ENCODE assay signal across 15 cellular contexts in the genomic region with DNA sequence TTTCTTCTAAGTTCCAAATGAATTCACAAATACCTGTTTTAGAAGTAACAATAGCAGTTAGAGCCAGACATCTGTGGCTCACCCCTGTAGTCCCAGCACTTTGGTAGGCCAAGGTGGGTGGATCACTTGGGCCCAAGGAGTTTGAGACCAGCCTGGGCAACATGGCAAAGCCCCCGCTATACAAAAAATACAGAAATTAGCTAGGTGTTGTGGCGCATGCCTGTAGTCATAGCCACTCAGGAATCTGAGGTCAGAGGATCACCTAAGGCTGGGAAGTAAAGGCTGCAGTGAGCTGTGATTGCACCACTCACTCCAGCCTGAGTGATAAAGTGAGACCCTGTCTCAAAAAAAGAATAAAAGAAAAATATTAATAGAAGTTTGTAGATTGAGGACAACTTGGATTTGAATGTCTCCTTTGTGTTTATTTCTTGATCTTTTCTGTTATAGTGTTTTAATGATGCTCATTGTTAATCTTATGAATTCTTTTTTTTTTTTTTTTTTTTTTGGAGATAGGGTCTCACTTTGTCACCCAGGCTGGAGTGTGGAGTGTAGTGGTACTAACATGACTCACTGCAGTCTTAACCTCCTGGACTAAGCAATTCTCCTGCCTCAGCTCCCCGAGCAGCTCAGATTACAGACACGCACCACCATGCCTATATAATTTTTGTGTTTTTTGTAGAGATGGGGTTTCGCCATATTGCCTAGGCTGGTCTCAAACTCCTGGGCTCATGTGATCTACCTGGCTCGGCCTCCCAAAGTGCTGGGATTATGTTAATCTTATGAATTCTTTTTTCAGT. TPM values are rescaled to one million over a fixed set of nuclear protein-coding genes. Genes with fewer than 3 reads are reported as not detected.
DNase-seq lines count a peak whose midpoint lies in the region; FAIRE-seq and TF ChIP-seq lines count a peak whose summit lies in the region.
"Had no signal": no experiment of that assay in that cellular context is flagged by ENCODE, and none has a peak within 500 bp of the region (broad histone marks: within the 10 kb centered on the region; RNA-seq: fewer than 3 reads in every experiment).

No MANE protein-coding gene starts in this region.

- peak overlapping the region; percentile 63 for H3K9ac ChIP-seq in astrocyte (ENCODE audit: low read length)
- H3K9ac ChIP-seq in endothelial cell of umbilical vein (replicated peaks; ENCODE audit: extremely low read depth, insufficient read depth, low read length) = no peak overlapping the region
- H3K9ac ChIP-seq in neuronal stem cell (ENCODE audit: low read depth, low read length, poor library complexity) = no peak overlapping the region
- no peak overlapping the region for H3K9ac ChIP-seq in GM23248

- no peaks in the 10 kb centered on the region for H3K9me2 ChIP-seq in GM23248 (ENCODE audit: insufficient read depth)

- no peaks in the 10 kb centered on the region for H3K27me3 Mint-ChIP-seq in astrocyte (ENCODE audit: low read depth, unreplicated experiment)

- no peak overlapping the region for H2BK12ac ChIP-seq in neuronal stem cell (ENCODE audit: low read length)

- peaks cover 53% of the 10 kb centered on the region for H3F3A ChIP-seq in GM23248 (ENCODE audit: insufficient read depth)

- H4K91ac ChIP-seq in neuronal stem cell (ENCODE audit: low read depth, low read length, poor library complexity) = no peak overlapping the region

- H3K4me3 Mint-ChIP-seq in astrocyte (ENCODE audit: unreplicated experiment) = no peak overlapping the region

- TF ChIP-seq POLR2A in endothelial cell of umbilical vein (IDR thresholded peaks at IDR 0.05; ENCODE audit: low read depth, low read length) = no peak

- no peaks in the 10 kb centered on the region for H3K9me1 ChIP-seq in endothelial cell of umbilical vein (replicated peaks; ENCODE audit: control insufficient read depth, extremely low read depth, insufficient read depth, low read length)

- peak; percentile 42 for DNase-seq in astrocyte (ENCODE audit: low read depth)
- DNase-seq in endothelial cell of umbilical vein (ENCODE audit: low read depth, low spot score) = no peak
- DNase-seq in neuronal stem cell (ENCODE audit: low spot score) = no peak
- DNase-seq in NCI-H187 (lab: John Stamatoyannopoulos, UW) = no peak
- DNase-seq in GM19238 (ENCODE audit: insufficient read length, low spot score) = no peak
- no peak for DNase-seq in NCI-H446 (lab: John Stamatoyannopoulos, UW)
- no peak for DNase-seq in GM23248
- DNase-seq: activated T-cell treated with anti-CD3 and anti-CD28 coated beads for 4 hours; effector CD8-positive, alpha-beta T cell; left ventricle myocardium superior; NCI-H1048 had no signal

- peaks cover 9% of the 10 kb centered on the region for H3K4me1 ChIP-seq in HEK293 (ENCODE audit: control insufficient read depth, insufficient read depth, low read length)
- peaks cover 29% of the 10 kb centered on the region for H3K4me1 ChIP-seq in astrocyte (ENCODE audit: insufficient read depth, low read length)
- H3K4me1 ChIP-seq in endothelial cell of umbilical vein (ENCODE audit: control insufficient read depth, extremely low read depth, insufficient read depth, low read length) = peaks cover 18% of the 10 kb centered on the region
- H3K4me1 ChIP-seq in neuronal stem cell (ENCODE audit: control insufficient read depth in 2 of 2, insufficient read depth in 1 of 2, low read depth in 1 of 2, low read length in 2 of 2) = peaks cover 0 to 3% of the 10 kb centered on the region in 2 donors
- peaks cover 43% of the 10 kb centered on the region for H3K4me1 ChIP-seq in GM23248 (ENCODE audit: insufficient read depth)

- WGBS in neuronal stem cell (ENCODE audit: extremely low coverage in 2 of 2, insufficient read length in 2 of 2, insufficient replicate concordance in 1 of 2), 2 donors = no CpG with 5 or more reads among the region's 6 CpGs
- 91 to 94% methylated on average over 6 of the region's 6 CpGs for WGBS in GM23248 (ENCODE audit: low coverage in 1 of 2, low lambda C conversion rate in 2 of 2, missing lambda C conversion rate in 2 of 2), 2 experiments

- no peak overlapping the region for H2BK5ac ChIP-seq in neuronal stem cell (ENCODE audit: low read length)

- FAIRE-seq in astrocyte (lab: Jason Lieb, UNC) (no peak), endothelial cell of umbilical vein (lab: Jason Lieb, UNC) (no peak)
- FAIRE-seq: TTC549 had no signal

- H3K4me1 Mint-ChIP-seq in astrocyte (ENCODE audit: low read depth, unreplicated experiment) = peaks cover 22% of the 10 kb centered on the region

- peak overlapping the region; percentile 25; the same call in 1 of the 2 replicates for H3K27ac ChIP-seq in HEK293 (ENCODE audit: extremely low read depth, low read depth, low read length)
- H3K27ac ChIP-seq in astrocyte (ENCODE audit: low read depth, low read length) = peak overlapping the region; percentile 81
- peak overlapping the region; percentile 66 for H3K27ac ChIP-seq in endothelial cell of umbilical vein (ENCODE audit: insufficient read depth, low read depth, low read length)
- H3K27ac ChIP-seq in neuronal stem cell (replicated peaks; ENCODE audit: low read length) = no peak overlapping the region
- H3K27ac ChIP-seq in GM23248 = no peak overlapping the region
- H3K27ac ChIP-seq: thoracic aorta had no signal

- H3K36me3 ChIP-seq in HEK293 (ENCODE audit: control insufficient read depth in 2 of 2, insufficient read depth in 1 of 2, low read length in 2 of 2) (no peaks in the 10 kb centered on the region), astrocyte (ENCODE audit: insufficient read depth, low read length) (no peaks in the 10 kb centered on the region), endothelial cell of umbilical vein (ENCODE audit: control insufficient read depth in 2 of 2, extremely low read depth in 1 of 2, insufficient read depth in 2 of 2, low read length in 2 of 2) (no peaks in the 10 kb centered on the region), neuronal stem cell (replicated peaks in 1 of 2; ENCODE audit: control insufficient read depth in 2 of 2, insufficient read depth in 2 of 2, low read length in 2 of 2) (no peaks in the 10 kb centered on the region), GM23248 (ENCODE audit: low read depth) (no peaks in the 10 kb centered on the region)
- H3K36me3 ChIP-seq: thoracic aorta had no signal

- H2AK5ac ChIP-seq in neuronal stem cell (ENCODE audit: low read depth, low read length) = no peak overlapping the region

- H3K18ac ChIP-seq in neuronal stem cell (ENCODE audit: low read length) = no peak overlapping the region

- POLR2A ChIA-PET in HEK293 (lab: Yijun Ruan, JAX) (no interaction called here), endothelial cell of umbilical vein (lab: Charles Lee) (no interaction called here)

- intact Hi-C loops in endothelial cell of umbilical vein (cut with micrococcal nuclease) = no loop called here

- no peak overlapping the region for H2BK15ac ChIP-seq in neuronal stem cell (ENCODE audit: low read length)

- H4K20me1 ChIP-seq in astrocyte (ENCODE audit: insufficient read depth, low read length) (no peaks in the 10 kb centered on the region), endothelial cell of umbilical vein (replicated peaks; ENCODE audit: control insufficient read depth, extremely low read depth, insufficient read depth, low read length) (no peaks in the 10 kb centered on the region), GM23248 (ENCODE audit: insufficient read depth) (no peaks in the 10 kb centered on the region)

- no peak for TF ChIP-seq CTCF in HEK293 (tag by site-specific recombination; IDR thresholded peaks at IDR 0.05)
- no peak for TF ChIP-seq CTCF in astrocyte (IDR thresholded peaks at IDR 0.05; ENCODE audit: insufficient read depth, low read depth, low read length)
- TF ChIP-seq CTCF in endothelial cell of umbilical vein (IDR thresholded peaks at IDR 0.05; ENCODE audit: extremely low read depth in 1 of 2, insufficient read depth in 1 of 2, low read depth in 1 of 2, low read length in 2 of 2) = no peak

- H3K23ac ChIP-seq in neuronal stem cell (ENCODE audit: low read depth, low read length, poor library complexity) = no peak overlapping the region

- H2AFZ ChIP-seq in astrocyte (ENCODE audit: low read depth, low read length) = no peak overlapping the region
- peak overlapping the region; percentile 52 for H2AFZ ChIP-seq in endothelial cell of umbilical vein (ENCODE audit: low read depth, low read length)
- peak overlapping the region; percentile 64 for H2AFZ ChIP-seq in neuronal stem cell (ENCODE audit: low read length)
- H2AFZ ChIP-seq in GM23248 = no peak overlapping the region

- H3K79me1 ChIP-seq in neuronal stem cell (ENCODE audit: low read depth, low read length) = no peaks in the 10 kb centered on the region

- H2BK120ac ChIP-seq in neuronal stem cell (ENCODE audit: low read depth, low read length) = no peak overlapping the region

- dilution Hi-C loops in endothelial cell of umbilical vein (cut with MboI; ENCODE audit: extremely low pct_ligation_motif_present, low sequenced_read_pairs) = no loop called here

- H3K27ac Mint-ChIP-seq in astrocyte (ENCODE audit: unreplicated experiment) = peak overlapping the region; percentile 85
- H3K27ac Mint-ChIP-seq: activated naive CD4-positive, alpha-beta T cell treated with anti-CD3 and anti-CD28 coated beads, Interleukin-2, amount 50 U/mL, for 72 hours had no signal

- H3K79me2 ChIP-seq in astrocyte (ENCODE audit: insufficient read depth, low read length) (no peaks in the 10 kb centered on the region), endothelial cell of umbilical vein (ENCODE audit: control insufficient read depth, insufficient read depth, low read length) (no peaks in the 10 kb centered on the region), GM23248 (ENCODE audit: insufficient read depth) (no peaks in the 10 kb centered on the region)

- H3K4me3 ChIP-seq in HEK293 (ENCODE audit: low read depth, low read length) (no peak overlapping the region), astrocyte (ENCODE audit: insufficient read depth, low read depth, low read length) (no peak overlapping the region), endothelial cell of umbilical vein (replicated peaks in 1 of 3; ENCODE audit: insufficient read depth in 1 of 3, low read depth in 1 of 3, low read length in 3 of 3) (no peak overlapping the region), neuronal stem cell (ENCODE audit: low read length in 2 of 2) (no peak overlapping the region), GM23248 (no peak overlapping the region)
- H3K4me3 ChIP-seq: thoracic aorta had no signal

- no peak overlapping the region for H4K8ac ChIP-seq in neuronal stem cell (ENCODE audit: low read depth, low read length)

- H3K36me3 Mint-ChIP-seq in astrocyte (ENCODE audit: low read depth, unreplicated experiment) = no peaks in the 10 kb centered on the region
- H3K36me3 Mint-ChIP-seq: activated naive CD4-positive, alpha-beta T cell treated with anti-CD3 and anti-CD28 coated beads, Interleukin-2, amount 50 U/mL, for 72 hours had no signal

- no TSS peak for BruUV-seq in endothelial cell of umbilical vein (replicated peaks; lab: Mats Ljungman, UMichigan)

- H3K4me2 ChIP-seq in astrocyte (ENCODE audit: low read length) (peak overlapping the region; percentile 51), endothelial cell of umbilical vein (ENCODE audit: insufficient read depth, low read length) (peak overlapping the region; percentile 53), neuronal stem cell (ENCODE audit: insufficient read depth, low read length, poor library complexity, severe bottlenecking) (no peak overlapping the region), GM23248 (ENCODE audit: unreplicated experiment) (no peak overlapping the region)

- CTCF ChIA-PET in HEK293 (lab: Yijun Ruan, JAX) = no interaction called here
- CTCF ChIA-PET in endothelial cell of umbilical vein (lab: Charles Lee) = interaction anchor here (0.8 to 1.0 kb wide), 3 partner anchors 11 to 187 kb away, joined by 3 read pairs; no protein-coding TSS in a partner anchor

- in situ Hi-C loops in GM23248 (cut with MboI) = no loop called here

- no peak overlapping the region for H3K14ac ChIP-seq in neuronal stem cell (ENCODE audit: low read length)

- H3K27me3 ChIP-seq in astrocyte (ENCODE audit: insufficient read depth, low read length) (no peaks in the 10 kb centered on the region), endothelial cell of umbilical vein (ENCODE audit: control insufficient read depth in 2 of 2, insufficient read depth in 2 of 2, low read length in 2 of 2) (no peaks in the 10 kb centered on the region), neuronal stem cell (ENCODE audit: control insufficient read depth in 3 of 3, insufficient read depth in 3 of 3, low read depth in 1 of 3, low read length in 3 of 3) (no peaks in the 10 kb centered on the region), GM23248 (replicated peaks; ENCODE audit: insufficient read depth) (no peaks in the 10 kb centered on the region; the same call in none of the 2 replicates)

- H3K9me3 Mint-ChIP-seq in astrocyte (ENCODE audit: unreplicated experiment) = no peaks in the 10 kb centered on the region
- H3K9me3 Mint-ChIP-seq: activated naive CD4-positive, alpha-beta T cell treated with anti-CD3 and anti-CD28 coated beads, Interleukin-2, amount 50 U/mL, for 72 hours had no signal

- H3K4ac ChIP-seq in neuronal stem cell (ENCODE audit: low read length) = no peak overlapping the region

- H3K9me3 ChIP-seq in HEK293 (ENCODE audit: control insufficient read depth, insufficient read depth, low read depth, low read length) = no peaks in the 10 kb centered on the region
- no peaks in the 10 kb centered on the region for H3K9me3 ChIP-seq in astrocyte (ENCODE audit: insufficient read depth, low read depth, low read length)
- H3K9me3 ChIP-seq in endothelial cell of umbilical vein (replicated peaks; ENCODE audit: control insufficient read depth, insufficient read depth, low read length) = no peaks in the 10 kb centered on the region
- no peaks in the 10 kb centered on the region for H3K9me3 ChIP-seq in neuronal stem cell (replicated peaks in 1 of 2; ENCODE audit: control insufficient read depth in 2 of 2, insufficient read depth in 1 of 2, low read depth in 1 of 2, low read length in 2 of 2)
- no peaks in the 10 kb centered on the region for H3K9me3 ChIP-seq in GM23248 (ENCODE audit: low read depth)
- H3K9me3 ChIP-seq: thoracic aorta had no signal

RNA-seq across cellular contexts. Expression of a gene that starts 30.7 kb away (rescaled TPM):
- total RNA-seq in astrocyte (50.9 and 59.0 TPM in 2 replicates), endothelial cell of umbilical vein (55.2 and 61.6 TPM in 2 replicates)
- polyA plus RNA-seq in endothelial cell of umbilical vein (25.4 and 28.7 TPM in 2 replicates), GM23248 (2016; fragmentation: Nextera tagmentation; extraction: Ambion mirVana) (5.3 and 6.6 TPM in 2 replicates)
- 25.9 and 27.1 TPM in 2 replicates for polyA plus RNA-seq in endothelial cell of umbilical vein (2011; cell fraction: cytosol; rRNA removed)
- 95.5 and 109 TPM in 2 replicates for polyA plus RNA-seq in endothelial cell of umbilical vein (2011; cell fraction: nucleus; rRNA removed)
- polyA plus RNA-seq in endothelial cell of umbilical vein (2012) = 33.4 and 42.7 TPM in 2 replicates
- polyA minus RNA-seq in endothelial cell of umbilical vein = 163 and 181 TPM in 2 replicates
- polyA minus RNA-seq in endothelial cell of umbilical vein (2011; cell fraction: cytosol; rRNA and poly(A)+ RNA removed) = 13.7 TPM
- 126 and 179 TPM in 2 replicates for polyA minus RNA-seq in endothelial cell of umbilical vein (2011; cell fraction: nucleus; rRNA and poly(A)+ RNA removed)
- 19.0 TPM for polyA plus RNA-seq in neuronal stem cell (2013, experiment 1 of 2)
- polyA plus RNA-seq in neuronal stem cell (2013, experiment 2 of 2) = 19.5 TPM
- total RNA-seq in GM23248 (2014; rRNA removed; shearing (Covaris generic)) = 20.6 and 21.7 TPM in 2 replicates

Comparison
In these comparisons a context has a peak if more than half of its experiments do, and no peak if none do; other contexts are left out.
1. H3K27ac ChIP-seq: peak in HEK293 (single experiment), astrocyte (single experiment) and endothelial cell of umbilical vein (single experiment); none in neuronal stem cell (single experiment) and GM23248 (single experiment).
2. H2AFZ ChIP-seq: peak in endothelial cell of umbilical vein (single experiment) and neuronal stem cell (single experiment); none in astrocyte (single experiment) and GM23248 (single experiment).
3. H3K4me2 ChIP-seq: peak in astrocyte (single experiment) and endothelial cell of umbilical vein (single experiment); none in neuronal stem cell (single experiment) and GM23248 (single experiment).